In genomic region chr1:234589854-234590620, GRCh38 we compare ENCODE assay signal across 1 cellular context.
TF ChIP-seq lines count a peak whose summit lies in the region.

No MANE protein-coding gene starts in this region.

TF ChIP-seq in HepG2, 621 proteins besides CTCF, POLR2A, EP300 and RAD21 (continued from another document):
- TF ChIP-seq, protein P1, sequence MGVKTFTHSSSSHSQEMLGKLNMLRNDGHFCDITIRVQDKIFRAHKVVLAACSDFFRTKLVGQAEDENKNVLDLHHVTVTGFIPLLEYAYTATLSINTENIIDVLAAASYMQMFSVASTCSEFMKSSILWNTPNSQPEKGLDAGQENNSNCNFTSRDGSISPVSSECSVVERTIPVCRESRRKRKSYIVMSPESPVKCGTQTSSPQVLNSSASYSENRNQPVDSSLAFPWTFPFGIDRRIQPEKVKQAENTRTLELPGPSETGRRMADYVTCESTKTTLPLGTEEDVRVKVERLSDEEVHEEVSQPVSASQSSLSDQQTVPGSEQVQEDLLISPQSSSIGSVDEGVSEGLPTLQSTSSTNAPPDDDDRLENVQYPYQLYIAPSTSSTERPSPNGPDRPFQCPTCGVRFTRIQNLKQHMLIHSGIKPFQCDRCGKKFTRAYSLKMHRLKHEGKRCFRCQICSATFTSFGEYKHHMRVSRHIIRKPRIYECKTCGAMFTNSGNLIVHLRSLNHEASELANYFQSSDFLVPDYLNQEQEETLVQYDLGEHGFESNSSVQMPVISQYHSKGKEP (CRISPR knock-in tag; IDR thresholded peaks at IDR 0.05): no peak
